In genomic region chr20:38109657-38110524, GRCh38 we compare ENCODE assay signal across 1 cellular context.
A peak's percentile ranks its signal among the peaks of the same experiment; 100 is the strongest.
TF ChIP-seq lines count a peak whose summit lies in the region.

No MANE protein-coding gene starts in this region.

TF ChIP-seq in HEK293, 187 proteins besides CTCF, POLR2A, EP300 and RAD21 (continued from another document):
- TF ChIP-seq KLF17 (tag by site-specific recombination; IDR thresholded peaks at IDR 0.05) (0 out of 2 replicates have a peak, but pooled peaks have one; percentile 34), HIC1 (tag by site-specific recombination; IDR thresholded peaks at IDR 0.05) (peak; percentile 67; the same call in 1 of the 2 replicates), SP7 (tag by site-specific recombination; IDR thresholded peaks at IDR 0.05) (peak; percentile 64), ZNF580 (tag by site-specific recombination; IDR thresholded peaks at IDR 0.05) (peak; percentile 10; the same call in 1 of the 2 replicates), PRDM6 (tag by site-specific recombination; IDR thresholded peaks at IDR 0.05) (peak; percentile 61), ZNF600 (tag by site-specific recombination; IDR thresholded peaks at IDR 0.05) (peak; percentile 58; the same call in 1 of the 2 replicates), ZNF121 (tag by site-specific recombination; IDR thresholded peaks at IDR 0.05) (no peak), REPIN1 (tag by site-specific recombination; IDR thresholded peaks at IDR 0.05; ENCODE audit: low read depth) (no peak), HOXC10 (CRISPR knock-in tag; IDR thresholded peaks at IDR 0.05) (no peak), ZBTB17 (tag by site-specific recombination; IDR thresholded peaks at IDR 0.05) (peak; percentile 31; the same call in 1 of the 2 replicates), ZSCAN16 (tag by site-specific recombination; IDR thresholded peaks at IDR 0.05) (no peak), ZNF610 (tag by site-specific recombination; IDR thresholded peaks at IDR 0.05; ENCODE audit: borderline replicate concordance) (0 out of 2 replicates have a peak, but pooled peaks have one; percentile 40), PRDM4 (tag by site-specific recombination; IDR thresholded peaks at IDR 0.05) (0 out of 2 replicates have a peak, but pooled peaks have one; percentile 45), ZNF629 (tag by site-specific recombination; IDR thresholded peaks at IDR 0.05) (peak; percentile 70), ZXDB (tag by site-specific recombination; IDR thresholded peaks at IDR 0.05) (peak; percentile 64; the same call in 1 of the 2 replicates), OSR2 (tag by site-specific recombination; IDR thresholded peaks at IDR 0.05) (peak; percentile 69; the same call in 1 of the 2 replicates), ZFP41 (tag by site-specific recombination; IDR thresholded peaks at IDR 0.05; ENCODE audit: borderline replicate concordance) (no peak), ZNF692 (tag by site-specific recombination; IDR thresholded peaks at IDR 0.05) (peak; percentile 68), ATF2 (tag by site-specific recombination; IDR thresholded peaks at IDR 0.05; ENCODE audit: low read depth) (no peak), PRDM10 (tag by site-specific recombination; IDR thresholded peaks at IDR 0.05) (peak; percentile 76), ZNF148 (tag by site-specific recombination; IDR thresholded peaks at IDR 0.05; ENCODE audit: borderline replicate concordance) (no peak), ZNF248 (tag by site-specific recombination; IDR thresholded peaks at IDR 0.05) (no peak), ZNF366 (tag by site-specific recombination; conservative IDR thresholded peaks at IDR 0.05) (peak; percentile 36; the same call in 1 of the 2 replicates), ZNF292 (tag by site-specific recombination; IDR thresholded peaks at IDR 0.05; ENCODE audit: borderline replicate concordance, low read depth) (no peak), IKZF3 (tag by site-specific recombination; IDR thresholded peaks at IDR 0.05) (peak; percentile 49; the same call in 1 of the 2 replicates), WT1 (tag by site-specific recombination; IDR thresholded peaks at IDR 0.05) (peak; percentile 60)
